Comparison of ENCODE assay signal across 18 cellular contexts in the genomic region with DNA sequence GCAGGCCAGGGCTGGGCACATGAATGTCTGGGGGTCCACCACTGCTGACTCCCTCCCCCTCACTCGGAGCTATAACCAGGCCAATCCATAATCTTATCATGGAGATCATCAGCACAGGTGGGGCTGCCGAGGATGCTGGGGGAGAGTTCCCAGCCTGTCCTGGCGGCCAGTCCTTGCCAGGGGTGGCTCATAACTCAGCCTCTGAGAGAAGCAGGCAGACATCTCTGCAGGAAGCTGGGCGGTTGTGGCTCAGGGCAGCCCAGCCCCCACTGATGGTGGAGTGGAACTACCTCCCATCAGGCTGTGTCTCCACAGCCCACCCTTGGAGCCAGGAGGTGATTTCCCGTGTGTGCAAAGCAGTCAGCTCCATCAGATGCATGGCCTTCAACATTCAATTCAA.
DNase-seq lines count a peak whose midpoint lies in the region; ATAC-seq and TF ChIP-seq lines count a peak whose summit lies in the region.
"Had no signal": no experiment of that assay in that cellular context is flagged by ENCODE, and none has a peak within 500 bp of the region (broad histone marks: within the 10 kb centered on the region; RNA-seq: fewer than 3 reads in every experiment).

No MANE protein-coding gene starts in this region.

- H4K20me1 ChIP-seq in SK-N-SH (ENCODE audit: insufficient read depth), result no peaks in the 10 kb centered on the region

- H3K4ac ChIP-seq in mesenchymal stem cell (ENCODE audit: low read depth in 1 of 2, low read length in 2 of 2), result no peak overlapping the region

- H4K8ac ChIP-seq in mesenchymal stem cell (ENCODE audit: low read length), result peak overlapping the region; percentile 9

- no peak overlapping the region for H2AK5ac ChIP-seq in mesenchymal stem cell (ENCODE audit: low read length, severe bottlenecking)

- TF ChIP-seq RAD21 in SK-N-SH (IDR thresholded peaks at IDR 0.05; ENCODE audit: low read length), result no peak

- no peak overlapping the region for H2BK120ac ChIP-seq in mesenchymal stem cell (ENCODE audit: low read depth, low read length)

- no peaks in the 10 kb centered on the region for H3K79me2 ChIP-seq in SK-N-SH (ENCODE audit: insufficient read depth)

- H2BK15ac ChIP-seq in mesenchymal stem cell (ENCODE audit: low read depth, poor library complexity, severe bottlenecking), result no peak overlapping the region

- H2BK12ac ChIP-seq in mesenchymal stem cell (ENCODE audit: low read length in 2 of 2), result no peak overlapping the region

- peak; percentile 21 for DNase-seq in Right ventricle myocardium inferior (ENCODE audit: missing footprints)
- DNase-seq in heart left ventricle, result no peak
- DNase-seq in SK-N-SH, result no peak
- DNase-seq in mesenchymal stem cell, result no peak
- no peak for DNase-seq in breast epithelium (ENCODE audit: low spot score in 2 of 2)
- no peak for DNase-seq in KG1 (lab: John Stamatoyannopoulos, UW)
- DNase-seq in COR-L47 (lab: John Stamatoyannopoulos, UW), result no peak
- DNase-seq: 8988T; ACHN; C1 segment of cervical spinal cord; Caco-2; CD4-positive, alpha-beta memory T cell; DMS153; DND-41; HFFc6 had no signal

- no peak overlapping the region for H3K23ac ChIP-seq in mesenchymal stem cell (ENCODE audit: low read length in 2 of 2)

- TF ChIP-seq EP300 in SK-N-SH (IDR thresholded peaks at IDR 0.05; ENCODE audit: borderline replicate concordance in 1 of 2, low read depth in 1 of 2, low read length in 1 of 2), result no peak

- no peak overlapping the region for H2BK5ac ChIP-seq in mesenchymal stem cell (ENCODE audit: low read depth, low read length, poor library complexity, severe bottlenecking)

- no peak overlapping the region for H2AFZ ChIP-seq in SK-N-SH (ENCODE audit: low read depth)
- H2AFZ ChIP-seq in mesenchymal stem cell (ENCODE audit: low read depth, low read length), result no peak overlapping the region
- H2AFZ ChIP-seq: GM23338 had no signal

- no peaks in the 10 kb centered on the region for H3K9me2 ChIP-seq in SK-N-SH

- TF ChIP-seq POLR2A in heart left ventricle (IDR thresholded peaks at IDR 0.05) (no peak), breast epithelium (IDR thresholded peaks at IDR 0.05) (no peak)

- TF ChIP-seq CTCF in heart left ventricle (IDR thresholded peaks at IDR 0.05) (no peak), SK-N-SH (IDR thresholded peaks at IDR 0.05) (no peak), breast epithelium (IDR thresholded peaks at IDR 0.05) (no peak)

- H3F3A ChIP-seq in SK-N-SH (replicated peaks; ENCODE audit: insufficient read depth), result no peaks in the 10 kb centered on the region

- WGBS in heart left ventricle, 4 donors, result 78 to 84% (median 81%) methylated on average over 2 to 5 of the region's 5 CpGs
- 36% methylated on average over 2 of the region's 5 CpGs for WGBS in SK-N-SH (ENCODE audit: low lambda C conversion rate)
- WGBS in mesenchymal stem cell, result 83% methylated on average over 5 of the region's 5 CpGs

- intact Hi-C loops in Right ventricle myocardium inferior (cut with DNase I) (no loop called here), heart left ventricle (cut with DNase I) (no loop called here), breast epithelium (cut with DNase I; ENCODE audit: low total_unique reads) (no loop called here)

- no peak overlapping the region for H4K91ac ChIP-seq in mesenchymal stem cell (ENCODE audit: low read length)

- CTCF ChIA-PET in SK-N-SH (lab: Yijun Ruan, JAX), result interaction anchor here (1.1 to 1.2 kb wide), 2 partner anchors 44 to 48 kb away, joined by 3 to 4 read pairs; no protein-coding TSS in a partner anchor

- H3K4me3 ChIP-seq in heart left ventricle (no peak overlapping the region), SK-N-SH (ENCODE audit: low read depth in 2 of 2, low read length in 1 of 2) (no peak overlapping the region), mesenchymal stem cell (ENCODE audit: insufficient read depth in 1 of 2, low read depth in 1 of 2, low read length in 2 of 2) (no peak overlapping the region), breast epithelium (no peak overlapping the region)
- H3K4me3 ChIP-seq: A549, GM23338, HAP-1 had no signal

- H3K79me1 ChIP-seq in mesenchymal stem cell (replicated peaks; ENCODE audit: low read length, poor library complexity, severe bottlenecking), result no peaks in the 10 kb centered on the region

- POLR2A ChIA-PET in SK-N-SH (lab: Yijun Ruan, JAX), result no interaction called here

- ATAC-seq in Right ventricle myocardium inferior (no peak), heart left ventricle (no peak)
- ATAC-seq: A549, GM23338 had no signal

- H3K27me3 ChIP-seq in heart left ventricle (peaks cover 0 to 14% (median 4%) of the 10 kb centered on the region in 9 donors), SK-N-SH (ENCODE audit: insufficient read depth) (no peaks in the 10 kb centered on the region; the same call in 1 of the 2 replicates), mesenchymal stem cell (ENCODE audit: control insufficient read depth in 1 of 2, insufficient read depth in 1 of 2, low read length in 2 of 2) (peaks cover 5 to 30% of the 10 kb centered on the region in 2 experiments), breast epithelium (peaks cover 0 to 3% of the 10 kb centered on the region in 2 donors)

- peaks cover 0 to 3% (median under 1%) of the 10 kb centered on the region in 12 donors for H3K4me1 ChIP-seq in heart left ventricle
- peaks cover 0 to 22% of the 10 kb centered on the region in 2 experiments; a peak in 1 of 4 replicates for H3K4me1 ChIP-seq in SK-N-SH (ENCODE audit: control insufficient read depth in 1 of 2, insufficient read depth in 2 of 2, low read depth in 1 of 2, low read length in 1 of 2)
- peaks cover 3% of the 10 kb centered on the region for H3K4me1 ChIP-seq in mesenchymal stem cell (ENCODE audit: control insufficient read depth, insufficient read depth, low read depth, low read length)
- H3K4me1 ChIP-seq in breast epithelium, result peaks cover 0 to 4% of the 10 kb centered on the region in 2 donors

- H3K9me3 ChIP-seq in heart left ventricle (no peaks in the 10 kb centered on the region), SK-N-SH (no peaks in the 10 kb centered on the region), mesenchymal stem cell (ENCODE audit: control insufficient read depth, low read length) (no peaks in the 10 kb centered on the region), breast epithelium (no peaks in the 10 kb centered on the region)
- H3K9me3 ChIP-seq: A549, Caco-2, HAP-1 had no signal

- H3K36me3 ChIP-seq in heart left ventricle, result no peaks in the 10 kb centered on the region
- no peaks in the 10 kb centered on the region for H3K36me3 ChIP-seq in SK-N-SH (replicated peaks in 1 of 2; ENCODE audit: control insufficient read depth in 1 of 2, insufficient read depth in 2 of 2, low read length in 1 of 2)
- no peaks in the 10 kb centered on the region for H3K36me3 ChIP-seq in mesenchymal stem cell (ENCODE audit: control insufficient read depth in 1 of 2, insufficient read depth in 2 of 2, low read depth in 1 of 2, low read length in 2 of 2)
- H3K36me3 ChIP-seq in breast epithelium, result no peaks in the 10 kb centered on the region
- H3K36me3 ChIP-seq: HAP-1 had no signal

- H3K14ac ChIP-seq in mesenchymal stem cell (ENCODE audit: low read length in 2 of 2), result no peak overlapping the region

- H3K4me2 ChIP-seq in SK-N-SH (no peak overlapping the region), mesenchymal stem cell (ENCODE audit: low read length, poor library complexity, severe bottlenecking) (no peak overlapping the region)
- H3K4me2 ChIP-seq: A549, GM23338 had no signal

- no peak overlapping the region for H3K18ac ChIP-seq in mesenchymal stem cell (ENCODE audit: low read depth in 1 of 2, low read length in 2 of 2)

- no peak overlapping the region for H3K27ac ChIP-seq in heart left ventricle
- H3K27ac ChIP-seq in SK-N-SH (ENCODE audit: low read depth in 2 of 2, low read length in 1 of 2), result no peak overlapping the region
- no peak overlapping the region for H3K27ac ChIP-seq in mesenchymal stem cell (ENCODE audit: low read length, poor library complexity, severe bottlenecking)
- no peak overlapping the region for H3K27ac ChIP-seq in breast epithelium
- H3K27ac ChIP-seq: A549 had no signal

- no peak overlapping the region for H3K9ac ChIP-seq in SK-N-SH
- H3K9ac ChIP-seq in mesenchymal stem cell (ENCODE audit: low read length), result no peak overlapping the region

TF ChIP-seq in SK-N-SH, 30 proteins besides CTCF, POLR2A, EP300 and RAD21:
- 0 out of 2 replicates have a peak, but pooled peaks have one; percentile 9 for TF ChIP-seq GATA2 (CRISPR knock-in tag; IDR thresholded peaks at IDR 0.05)
- TF ChIP-seq FOXJ3 (CRISPR knock-in tag; IDR thresholded peaks at IDR 0.05), result no peak
- no peak for TF ChIP-seq TEAD4 (IDR thresholded peaks at IDR 0.05; ENCODE audit: borderline replicate concordance, insufficient read depth)
- TF ChIP-seq REST (IDR thresholded peaks at IDR 0.05; ENCODE audit: low read depth, low read length), result no peak
